ENCODE assay signal across 8 cellular contexts in the genomic region with DNA sequence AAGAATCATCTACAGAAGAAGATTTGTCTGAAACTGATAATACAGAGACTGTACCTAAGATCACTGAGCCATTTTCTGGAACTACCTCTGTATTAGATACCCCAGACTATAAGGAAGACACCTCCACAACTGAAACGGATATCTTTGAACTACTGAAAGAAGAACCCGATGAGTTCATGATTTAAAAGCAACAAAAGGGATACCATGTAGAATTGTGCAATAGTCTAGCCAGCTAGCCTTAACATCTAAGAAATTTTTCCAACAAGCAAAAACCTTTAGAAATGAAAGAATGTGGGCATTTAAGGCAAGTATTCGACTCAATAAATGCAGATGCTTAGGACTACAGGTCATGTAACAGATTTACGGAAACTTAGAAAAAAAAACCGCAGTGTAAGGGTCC. TPM values are rescaled to one million over a fixed set of nuclear protein-coding genes. Genes with fewer than 3 reads are reported as not detected.
"Had no signal": no experiment of that assay in that cellular context is flagged by ENCODE, and none has a peak within 500 bp of the region (broad histone marks: within the 10 kb centered on the region; RNA-seq: fewer than 3 reads in every experiment).

No MANE protein-coding gene starts in this region.

- H3K9ac ChIP-seq: KMS-11 had no signal

- H3K27ac ChIP-seq: KMS-11 had no signal

- H3K4me2 ChIP-seq: KMS-11 had no signal

- FAIRE-seq: HTR-8/SVneo had no signal

- DNase-seq: GOT3, HCEC 1CT, KBM-7 had no signal

RNA-seq across cellular contexts. Expression of a gene that starts 1.3 kb away (rescaled TPM):
- total RNA-seq: H4, H7, HT-29 had no signal

RNA-seq across cellular contexts. Expression of a gene that starts 24.5 kb away (rescaled TPM):
- total RNA-seq: H4, H7, HT-29 had no signal

RNA-seq across cellular contexts. Expression of a gene that starts 46.9 kb away (rescaled TPM):
- total RNA-seq: H4, H7, HT-29 had no signal
